ENCODE assay signal across 14 cellular contexts in the genomic region with DNA sequence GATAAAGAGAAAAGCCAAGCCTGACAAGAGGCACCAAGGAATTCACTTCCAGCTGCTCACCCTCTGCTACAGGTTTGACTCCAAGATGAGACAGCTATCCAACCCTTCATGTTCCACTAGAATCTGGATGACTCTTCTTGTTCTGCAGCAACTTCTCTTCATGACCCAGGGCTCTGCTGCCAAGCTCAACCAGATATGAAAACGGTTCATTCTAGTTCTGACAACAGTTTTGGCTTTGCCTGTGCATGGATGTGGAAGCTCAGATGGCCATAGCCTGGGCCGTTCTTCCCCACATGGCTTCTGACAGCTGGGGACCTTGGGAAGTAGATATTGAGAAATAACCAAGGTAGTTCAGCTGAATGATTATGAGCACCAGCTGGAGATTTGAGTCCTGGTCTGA. TPM values are rescaled to one million over a fixed set of nuclear protein-coding genes. Genes with fewer than 3 reads are reported as not detected.
DNase-seq lines count a peak whose midpoint lies in the region; ATAC-seq, FAIRE-seq and TF ChIP-seq lines count a peak whose summit lies in the region.
"Had no signal": no experiment of that assay in that cellular context is flagged by ENCODE, and none has a peak within 500 bp of the region (broad histone marks: within the 10 kb centered on the region; RNA-seq: fewer than 3 reads in every experiment).

No MANE protein-coding gene starts in this region.

- H3K36me3 Mint-ChIP-seq in progenitor cell of endocrine pancreas (ENCODE audit: insufficient read depth) = peaks cover 6% of the 10 kb centered on the region
- peaks cover 42% of the 10 kb centered on the region for H3K36me3 Mint-ChIP-seq in activated naive CD4-positive, alpha-beta T cell treated with anti-CD3 and anti-CD28 coated beads, Interleukin-2, amount 10 ng/mL, durations not matched to agents 7 days and 5 days

- SMC1A ChIA-PET in GM12878 (lab: Charles Lee; ENCODE audit: uncharacterized antibody, unreplicated experiment) = interaction anchor here (1.1 to 2.3 kb wide), 2 partner anchors 14 to 86 kb away, joined by 3 to 12 read pairs; partner anchors contain the start of genes PI4KB and PSMB4

- H3K27me3 ChIP-seq in SK-N-SH (ENCODE audit: insufficient read depth) (no peaks in the 10 kb centered on the region), GM12878 (replicated peaks in 1 of 2; ENCODE audit: control insufficient read depth in 2 of 2, insufficient read depth in 2 of 2, low read length in 1 of 2) (no peaks in the 10 kb centered on the region), right atrium auricular region (no peaks in the 10 kb centered on the region)

- H3K4me1 Mint-ChIP-seq in progenitor cell of endocrine pancreas (ENCODE audit: low read depth) = peaks cover 3% of the 10 kb centered on the region
- peaks cover 19% of the 10 kb centered on the region for H3K4me1 Mint-ChIP-seq in activated naive CD4-positive, alpha-beta T cell treated with anti-CD3 and anti-CD28 coated beads, Interleukin-2, amount 10 ng/mL, durations not matched to agents 7 days and 5 days

- intact Hi-C loops in GM12878 (cut with micrococcal nuclease; ENCODE audit: unreplicated experiment) = no loop called here

- H3K4me3 ChIP-seq in SK-N-SH (ENCODE audit: low read depth in 2 of 2, low read length in 1 of 2) (no peak overlapping the region), GM12878 (no peak overlapping the region), right atrium auricular region (no peak overlapping the region)

- WGBS in SK-N-SH (ENCODE audit: low lambda C conversion rate) = 48% methylated on average over 2 of the region's 2 CpGs
- 66% methylated on average over 2 of the region's 2 CpGs for WGBS in GM12878 (ENCODE audit: insufficient coverage, insufficient replicate concordance, low lambda C conversion rate, missing lambda C conversion rate)

- RAD21 ChIA-PET in GM12878 (lab: Charles Lee; ENCODE audit: unreplicated experiment) = interaction anchor here (1.8 kb wide), 1 partner anchor 27 kb away, joined by 4 read pairs; no protein-coding TSS in a partner anchor

- H3K4me2 ChIP-seq in SK-N-SH (peak overlapping the region; percentile 66), GM12878 (ENCODE audit: control insufficient read depth, insufficient read depth) (no peak overlapping the region)

- H3K79me2 ChIP-seq in SK-N-SH (ENCODE audit: insufficient read depth) (peaks cover 46% of the 10 kb centered on the region; the same call in 1 of the 2 replicates), GM12878 (ENCODE audit: control insufficient read depth, insufficient read depth, low read length) (no peaks in the 10 kb centered on the region)

- no peak for DNase-seq in SK-N-SH
- no peak for DNase-seq in GM12878 (ENCODE audit: low read depth, low spot score)
- no peak for DNase-seq in right atrium auricular region (ENCODE audit: low spot score)
- peak; percentile 57 for DNase-seq in superior temporal gyrus (ENCODE audit: extremely low spot score)
- no peak for DNase-seq in progenitor cell of endocrine pancreas (ENCODE audit: low spot score, unreplicated experiment)
- DNase-seq in activated naive CD4-positive, alpha-beta T cell treated with anti-CD3 and anti-CD28 coated beads, Interleukin-2, amount 10 ng/mL, durations not matched to agents 7 days and 5 days = no peak
- DNase-seq in OCI-M1 (lab: John Stamatoyannopoulos, UW) = no peak
- DNase-seq: NCI-H146, T-helper 2 cell had no signal

- H3K4me1 ChIP-seq in SK-N-SH (ENCODE audit: control insufficient read depth in 1 of 2, insufficient read depth in 2 of 2, low read depth in 1 of 2, low read length in 1 of 2) = peaks cover 27 to 44% of the 10 kb centered on the region in 2 experiments
- no peaks in the 10 kb centered on the region for H3K4me1 ChIP-seq in GM12878 (ENCODE audit: control insufficient read depth, insufficient read depth, low read length)
- H3K4me1 ChIP-seq in right atrium auricular region = peaks cover 0 to 77% of the 10 kb centered on the region in 2 donors

- POLR2A ChIA-PET in SK-N-SH (lab: Yijun Ruan, JAX) = interaction anchor here (0.8 kb wide), 1 partner anchor 10 kb away, joined by 3 read pairs; no protein-coding TSS in a partner anchor
- POLR2A ChIA-PET in GM12878 (lab: Charles Lee) = interaction anchor here (0.5 to 4.8 kb wide), 4 partner anchors 14 to 464 kb away, joined by 3 to 19 read pairs (median 6); partner anchors contain the start of gene PI4KB

- CTCF ChIA-PET in SK-N-SH (lab: Yijun Ruan, JAX) (interaction anchor here (0.6 to 15.1 kb wide), 4 partner anchors 11 to 74 kb away, joined by 3 to 309 read pairs (median 23); no protein-coding TSS in a partner anchor), GM12878 (lab: Yijun Ruan, JAX) (interaction anchor here (0.7 to 2.8 kb wide), 2 partner anchors 12 to 27 kb away, joined by 3 to 10 read pairs; no protein-coding TSS in a partner anchor)
- CTCF ChIA-PET in activated naive CD4-positive, alpha-beta T cell treated with anti-CD3 and anti-CD28 coated beads, Interleukin-2, amount 10 ng/mL, durations not matched to agents 7 days and 5 days (lab: Charles Lee) = interaction anchor here (1.7 to 4.7 kb wide), 3 partner anchors 13 to 26 kb away, joined by 5 to 40 read pairs (median 39); partner anchors contain the start of gene PI4KB

- in situ Hi-C loops in GM12878 (cut with MboI) = no loop called here

- TF ChIP-seq RAD21 in SK-N-SH (IDR thresholded peaks at IDR 0.05; ENCODE audit: low read length) = no peak
- TF ChIP-seq RAD21 in GM12878 (IDR thresholded peaks at IDR 0.05; ENCODE audit: insufficient read depth, low read depth, low read length) = no peak

- TSS peak; percentile 6 for BruUV-seq in GM12878 (replicated peaks; lab: Mats Ljungman, UMichigan)

- H3K9ac ChIP-seq in SK-N-SH (no peak overlapping the region), GM12878 (ENCODE audit: control insufficient read depth, insufficient read depth, low read length) (no peak overlapping the region)

- H3K9me2 ChIP-seq in SK-N-SH = no peaks in the 10 kb centered on the region

- TF ChIP-seq EP300 in SK-N-SH (IDR thresholded peaks at IDR 0.05; ENCODE audit: borderline replicate concordance in 1 of 2, low read depth in 1 of 2, low read length in 1 of 2) (no peak), GM12878 (IDR thresholded peaks at IDR 0.05; ENCODE audit: borderline replicate concordance in 1 of 2, control insufficient read depth in 1 of 2, low read depth in 2 of 2, low read length in 2 of 2) (no peak)

- no peak for FAIRE-seq in GM12878 (lab: Jason Lieb, UNC)
- FAIRE-seq: islet of Langerhans had no signal

- H4K20me1 ChIP-seq in SK-N-SH (ENCODE audit: insufficient read depth) = peaks cover 14% of the 10 kb centered on the region
- H4K20me1 ChIP-seq in GM12878 (ENCODE audit: control insufficient read depth, insufficient read depth) = 0 out of 2 replicates have a peak, but pooled peaks cover 2% of the 10 kb centered on the region

- H3K4me3 Mint-ChIP-seq in progenitor cell of endocrine pancreas (ENCODE audit: low read depth) = no peak overlapping the region
- H3K4me3 Mint-ChIP-seq in activated naive CD4-positive, alpha-beta T cell treated with anti-CD3 and anti-CD28 coated beads, Interleukin-2, amount 10 ng/mL, durations not matched to agents 7 days and 5 days = no peak overlapping the region
- H3K4me3 Mint-ChIP-seq: neural crest cell had no signal

- peaks cover 27 to 44% of the 10 kb centered on the region in 2 experiments for H3K36me3 ChIP-seq in SK-N-SH (replicated peaks in 1 of 2; ENCODE audit: control insufficient read depth in 1 of 2, insufficient read depth in 2 of 2, low read length in 1 of 2)
- H3K36me3 ChIP-seq in GM12878 (ENCODE audit: control insufficient read depth in 2 of 2, insufficient read depth in 2 of 2, low read length in 1 of 2) = peaks cover 10 to 37% of the 10 kb centered on the region in 2 experiments
- peaks cover 37% of the 10 kb centered on the region for H3K36me3 ChIP-seq in right atrium auricular region

- H3K9me3 ChIP-seq in SK-N-SH (no peaks in the 10 kb centered on the region), GM12878 (replicated peaks; ENCODE audit: control insufficient read depth, insufficient read depth, low read length) (no peaks in the 10 kb centered on the region), right atrium auricular region (no peaks in the 10 kb centered on the region)

- H3K27ac ChIP-seq in SK-N-SH (ENCODE audit: low read depth in 2 of 2, low read length in 1 of 2) (peak overlapping the region; percentile 44 to 90; a peak in 3 of 4 replicates), GM12878 (ENCODE audit: control insufficient read depth, insufficient read depth) (no peak overlapping the region), right atrium auricular region (peak overlapping the region; percentile 44 to 93)
- H3K27ac ChIP-seq: 22Rv1 had no signal

- ATAC-seq in SK-N-SH treated with all-trans-retinoic acid at 6 μM for 48 hours (no peak), GM12878 (no peak)

- no peak for TF ChIP-seq POLR2A in GM12878 (IDR thresholded peaks at IDR 0.05; ENCODE audit: low read depth, low read length)

- no peak for TF ChIP-seq CTCF in SK-N-SH (IDR thresholded peaks at IDR 0.05)
- no peak for TF ChIP-seq CTCF in GM12878 (IDR thresholded peaks at IDR 0.05 in 2 of 3, conservative IDR thresholded peaks at IDR 0.05 in 1 of 3; ENCODE audit: control insufficient read depth in 2 of 3, extremely low read depth in 1 of 3, insufficient read depth in 1 of 3, low read depth in 3 of 3, low read length in 3 of 3)
- no peak for TF ChIP-seq CTCF in right atrium auricular region (IDR thresholded peaks at IDR 0.05)
- TF ChIP-seq CTCF in progenitor cell of endocrine pancreas (IDR thresholded peaks at IDR 0.05; ENCODE audit: unreplicated experiment) = no peak

- no peak overlapping the region for H3K27ac Mint-ChIP-seq in progenitor cell of endocrine pancreas
- no peak overlapping the region for H3K27ac Mint-ChIP-seq in activated naive CD4-positive, alpha-beta T cell treated with anti-CD3 and anti-CD28 coated beads, Interleukin-2, amount 10 ng/mL, durations not matched to agents 7 days and 5 days

- no peaks in the 10 kb centered on the region for H3K27me3 Mint-ChIP-seq in progenitor cell of endocrine pancreas
- no peaks in the 10 kb centered on the region for H3K27me3 Mint-ChIP-seq in activated naive CD4-positive, alpha-beta T cell treated with anti-CD3 and anti-CD28 coated beads, Interleukin-2, amount 10 ng/mL, durations not matched to agents 7 days and 5 days

- H3K9me3 Mint-ChIP-seq in progenitor cell of endocrine pancreas (ENCODE audit: low read depth) = no peaks in the 10 kb centered on the region
- no peaks in the 10 kb centered on the region for H3K9me3 Mint-ChIP-seq in activated naive CD4-positive, alpha-beta T cell treated with anti-CD3 and anti-CD28 coated beads, Interleukin-2, amount 10 ng/mL, durations not matched to agents 7 days and 5 days
- H3K9me3 Mint-ChIP-seq: neural crest cell had no signal

- peaks cover 40% of the 10 kb centered on the region for H3F3A ChIP-seq in SK-N-SH (replicated peaks; ENCODE audit: insufficient read depth)

- H2AFZ ChIP-seq in SK-N-SH (ENCODE audit: low read depth) (no peak overlapping the region), GM12878 (ENCODE audit: control insufficient read depth, low read depth, low read length) (no peak overlapping the region)

RNA-seq across cellular contexts. Expression of gene PI4KB, which starts 13.7 kb away (rescaled TPM):
- polyA plus RNA-seq in SK-N-SH (2012; rRNA removed) (62.9 and 76.6 TPM in 2 replicates), GM12878 (2011; rRNA removed) (58.8 and 88.3 TPM in 2 replicates), GM12878 (2014; fragmentation: Illumina TruSeq; extraction: Trizol) (44.1 and 52.2 TPM in 2 replicates), GM12878 (2014; fragmentation: Nextera tagmentation; extraction: Ambion mirVana) (1 to 10 TPM; 3.3 to 7.2 TPM), GM12878 (2014; rRNA removed) (62.9 and 72.2 TPM in 2 replicates), GM12878 (2016; fragmentation: Nextera tagmentation; extraction: Ambion mirVana) (10 to 100 TPM; 51.2 to 53.1 TPM)
- polyA plus RNA-seq in SK-N-SH (2012; cell fraction: cytosol; rRNA removed) = 37.1 and 54.0 TPM in 2 replicates
- 90.1 and 105 TPM in 2 replicates for polyA plus RNA-seq in SK-N-SH (2012; cell fraction: nucleus; rRNA removed)
- total RNA-seq in GM12878 (2013; cell fraction: nucleolus; rRNA removed) = 68.9 and 69.2 TPM in 2 replicates
- total RNA-seq in GM12878 (2014; rRNA removed) (46.3 and 50.0 TPM in 2 replicates), GM12878 (2014; rRNA removed; fragmentation: Illumina TruSeq; extraction: Trizol) (27.0 and 27.6 TPM in 2 replicates), GM12878 (2021) (56.8 and 58.5 TPM in 2 replicates), right atrium auricular region (10 to 100 TPM; 46.5 to 61.8 TPM), progenitor cell of endocrine pancreas (52.1 and 55.1 TPM in 2 replicates)
- polyA plus RNA-seq in GM12878 (2011; ENCODE audit: low read depth) = 29.3 TPM
- 103 and 113 TPM in 2 replicates for polyA plus RNA-seq in GM12878 (2011; cell fraction: cytosol; rRNA removed)
- 151 and 222 TPM in 2 replicates for polyA plus RNA-seq in GM12878 (2011; cell fraction: nucleus; rRNA removed)
- polyA plus RNA-seq in GM12878 (2012) = 37.7 and 45.0 TPM in 2 replicates
- 150 and 166 TPM in 2 replicates for polyA minus RNA-seq in GM12878 (2011; rRNA and poly(A)+ RNA removed)
- polyA minus RNA-seq in GM12878 (2011; cell fraction: cytosol; rRNA and poly(A)+ RNA removed) = 32.1 and 33.4 TPM in 2 replicates
- 40.0 and 60.0 TPM in 2 replicates for polyA minus RNA-seq in GM12878 (2011; cell fraction: nucleus; rRNA and poly(A)+ RNA removed)

RNA-seq across cellular contexts. Expression of gene ZNF687, which starts 31.4 kb away (rescaled TPM):
- polyA plus RNA-seq in SK-N-SH (2012; rRNA removed) = 14.6 and 15.8 TPM in 2 replicates
- 3.9 and 6.8 TPM in 2 replicates for polyA plus RNA-seq in SK-N-SH (2012; cell fraction: cytosol; rRNA removed)
- polyA plus RNA-seq in SK-N-SH (2012; cell fraction: nucleus; rRNA removed) = 23.5 and 29.2 TPM in 2 replicates
- total RNA-seq in GM12878 (2013; cell fraction: nucleolus; rRNA removed) = 43.2 and 52.7 TPM in 2 replicates
- 18.0 and 18.8 TPM in 2 replicates for total RNA-seq in GM12878 (2014; rRNA removed)
- 9.9 and 11.0 TPM in 2 replicates for total RNA-seq in GM12878 (2014; rRNA removed; fragmentation: Illumina TruSeq; extraction: Trizol)
- total RNA-seq in GM12878 (2021) = 30.9 and 34.1 TPM in 2 replicates
- polyA plus RNA-seq in GM12878 (2011; ENCODE audit: low read depth) = 11.2 TPM
- polyA plus RNA-seq in GM12878 (2011; rRNA removed) = 7.2 and 17.8 TPM in 2 replicates
- polyA plus RNA-seq in GM12878 (2011; cell fraction: cytosol; rRNA removed) = 24.8 and 30.1 TPM in 2 replicates
- polyA plus RNA-seq in GM12878 (2011; cell fraction: nucleus; rRNA removed) = 62.8 and 68.6 TPM in 2 replicates
- 17.1 and 25.4 TPM in 2 replicates for polyA plus RNA-seq in GM12878 (2012)
- 3.7 and 8.9 TPM in 2 replicates for polyA plus RNA-seq in GM12878 (2014; fragmentation: Illumina TruSeq; extraction: Trizol)
- under 1 TPM; 0.08 to 0.51 TPM for polyA plus RNA-seq in GM12878 (2014; fragmentation: Nextera tagmentation; extraction: Ambion mirVana)
- 17.3 and 18.9 TPM in 2 replicates for polyA plus RNA-seq in GM12878 (2014; rRNA removed)
- 1 to 10 TPM; 4.9 to 5.5 TPM for polyA plus RNA-seq in GM12878 (2016; fragmentation: Nextera tagmentation; extraction: Ambion mirVana)
- 34.8 and 58.8 TPM in 2 replicates for polyA minus RNA-seq in GM12878 (2011; rRNA and poly(A)+ RNA removed)
- polyA minus RNA-seq in GM12878 (2011; cell fraction: cytosol; rRNA and poly(A)+ RNA removed) = 15.6 and 23.5 TPM in 2 replicates
- polyA minus RNA-seq in GM12878 (2011; cell fraction: nucleus; rRNA and poly(A)+ RNA removed) = 42.0 and 67.8 TPM in 2 replicates
- total RNA-seq in right atrium auricular region = 10 to 100 TPM; 12.9 to 26.3 TPM
- total RNA-seq in progenitor cell of endocrine pancreas = 43.0 and 45.0 TPM in 2 replicates

RNA-seq across cellular contexts. Expression of gene RFX5, which starts 33.6 kb away (rescaled TPM):
- polyA plus RNA-seq in SK-N-SH (2012; rRNA removed) (29.1 and 49.0 TPM in 2 replicates), GM12878 (2011; rRNA removed) (128 and 155 TPM in 2 replicates), GM12878 (2014; fragmentation: Illumina TruSeq; extraction: Trizol) (198 and 209 TPM in 2 replicates), GM12878 (2014; fragmentation: Nextera tagmentation; extraction: Ambion mirVana) (10 to 100 TPM; 14.1 to 18.4 TPM), GM12878 (2014; rRNA removed) (129 and 134 TPM in 2 replicates), GM12878 (2016; fragmentation: Nextera tagmentation; extraction: Ambion mirVana) (10 to 100 TPM; 76.1 to 82.3 TPM)
- polyA plus RNA-seq in SK-N-SH (2012; cell fraction: cytosol; rRNA removed) = 31.1 and 32.7 TPM in 2 replicates
- 70.3 and 111 TPM in 2 replicates for polyA plus RNA-seq in SK-N-SH (2012; cell fraction: nucleus; rRNA removed)
- total RNA-seq in GM12878 (2013; cell fraction: nucleolus; rRNA removed) = 130 and 156 TPM in 2 replicates
- total RNA-seq in GM12878 (2014; rRNA removed) (119 and 129 TPM in 2 replicates), GM12878 (2014; rRNA removed; fragmentation: Illumina TruSeq; extraction: Trizol) (136 and 138 TPM in 2 replicates), GM12878 (2021) (119 and 138 TPM in 2 replicates), right atrium auricular region (10 to 100 TPM; 17.9 to 20.2 TPM), progenitor cell of endocrine pancreas (96.0 and 97.5 TPM in 2 replicates)
- polyA plus RNA-seq in GM12878 (2011; ENCODE audit: low read depth) = 102 TPM
- 101 and 106 TPM in 2 replicates for polyA plus RNA-seq in GM12878 (2011; cell fraction: cytosol; rRNA removed)
- polyA plus RNA-seq in GM12878 (2011; cell fraction: nucleus; rRNA removed) = 201 and 290 TPM in 2 replicates
- polyA plus RNA-seq in GM12878 (2012) = 81.1 and 81.7 TPM in 2 replicates
- 125 and 136 TPM in 2 replicates for polyA minus RNA-seq in GM12878 (2011; rRNA and poly(A)+ RNA removed)
- polyA minus RNA-seq in GM12878 (2011; cell fraction: cytosol; rRNA and poly(A)+ RNA removed) = 56.4 and 58.2 TPM in 2 replicates
- polyA minus RNA-seq in GM12878 (2011; cell fraction: nucleus; rRNA and poly(A)+ RNA removed) = 58.4 and 69.9 TPM in 2 replicates

RNA-seq across cellular contexts. Expression of gene PSMD4, which starts 59.0 kb away (rescaled TPM):
- 419 and 518 TPM in 2 replicates for polyA plus RNA-seq in SK-N-SH (2012; rRNA removed)
- 388 and 427 TPM in 2 replicates for polyA plus RNA-seq in SK-N-SH (2012; cell fraction: cytosol; rRNA removed)
- polyA plus RNA-seq in SK-N-SH (2012; cell fraction: nucleus; rRNA removed) = 294 and 298 TPM in 2 replicates
- 46.4 and 48.2 TPM in 2 replicates for total RNA-seq in GM12878 (2013; cell fraction: nucleolus; rRNA removed)
- total RNA-seq in GM12878 (2014; rRNA removed) = 167 and 169 TPM in 2 replicates
- total RNA-seq in GM12878 (2014; rRNA removed; fragmentation: Illumina TruSeq; extraction: Trizol) = 201 and 209 TPM in 2 replicates
- total RNA-seq in GM12878 (2021) = 179 and 186 TPM in 2 replicates
- 113 TPM for polyA plus RNA-seq in GM12878 (2011; ENCODE audit: low read depth)
- polyA plus RNA-seq in GM12878 (2011; rRNA removed) = 221 and 241 TPM in 2 replicates
- 264 and 310 TPM in 2 replicates for polyA plus RNA-seq in GM12878 (2011; cell fraction: cytosol; rRNA removed)
- 130 and 154 TPM in 2 replicates for polyA plus RNA-seq in GM12878 (2011; cell fraction: nucleus; rRNA removed)
- 143 and 169 TPM in 2 replicates for polyA plus RNA-seq in GM12878 (2012)
- polyA plus RNA-seq in GM12878 (2014; fragmentation: Illumina TruSeq; extraction: Trizol) = 145 and 174 TPM in 2 replicates
- polyA plus RNA-seq in GM12878 (2014; fragmentation: Nextera tagmentation; extraction: Ambion mirVana) = 100 to 1,000 TPM; 129 to 190 TPM
- polyA plus RNA-seq in GM12878 (2014; rRNA removed) = 165 and 182 TPM in 2 replicates
- 100 to 1,000 TPM; 264 to 281 TPM for polyA plus RNA-seq in GM12878 (2016; fragmentation: Nextera tagmentation; extraction: Ambion mirVana)
- 211 and 229 TPM in 2 replicates for polyA minus RNA-seq in GM12878 (2011; rRNA and poly(A)+ RNA removed)
- 48.0 and 71.5 TPM in 2 replicates for polyA minus RNA-seq in GM12878 (2011; cell fraction: cytosol; rRNA and poly(A)+ RNA removed)
- 26.8 and 47.2 TPM in 2 replicates for polyA minus RNA-seq in GM12878 (2011; cell fraction: nucleus; rRNA and poly(A)+ RNA removed)
- total RNA-seq in right atrium auricular region = 100 to 1,000 TPM; 109 to 157 TPM
- 163 and 177 TPM in 2 replicates for total RNA-seq in progenitor cell of endocrine pancreas

RNA-seq across cellular contexts. Expression of gene SELENBP1, which starts 59.0 kb away (rescaled TPM):
- polyA plus RNA-seq in SK-N-SH (2012; rRNA removed) (0.11 and 0.16 TPM in 2 replicates), GM12878 (2011; rRNA removed) (not detected in 2 replicates), GM12878 (2014; fragmentation: Illumina TruSeq; extraction: Trizol) (not detected in 2 replicates), GM12878 (2014; fragmentation: Nextera tagmentation; extraction: Ambion mirVana) (not detected), GM12878 (2014; rRNA removed) (not detected in 2 replicates), GM12878 (2016; fragmentation: Nextera tagmentation; extraction: Ambion mirVana) (not detected)
- polyA plus RNA-seq in SK-N-SH (2012; cell fraction: cytosol; rRNA removed) = 0.12 and 0.17 TPM in 2 replicates
- 0.30 and 0.35 TPM in 2 replicates for polyA plus RNA-seq in SK-N-SH (2012; cell fraction: nucleus; rRNA removed)
- not detected in 2 replicates for total RNA-seq in GM12878 (2013; cell fraction: nucleolus; rRNA removed)
- total RNA-seq in GM12878 (2014; rRNA removed) (not detected in 2 replicates), GM12878 (2014; rRNA removed; fragmentation: Illumina TruSeq; extraction: Trizol) (not detected in 2 replicates), GM12878 (2021) (0.41 and 0.45 TPM in 2 replicates), right atrium auricular region (10 to 100 TPM; 41.7 to 43.6 TPM), progenitor cell of endocrine pancreas (56.2 and 57.0 TPM in 2 replicates)
- not detected for polyA plus RNA-seq in GM12878 (2011; ENCODE audit: low read depth)
- not detected in 2 replicates for polyA plus RNA-seq in GM12878 (2011; cell fraction: cytosol; rRNA removed)
- 0.13 and 0.20 TPM in 2 replicates for polyA plus RNA-seq in GM12878 (2011; cell fraction: nucleus; rRNA removed)
- not detected in 2 replicates for polyA plus RNA-seq in GM12878 (2012)
- not detected in 2 replicates for polyA minus RNA-seq in GM12878 (2011; rRNA and poly(A)+ RNA removed)
- 1.7 TPM in 1 of 2 replicates, not detected in the other for polyA minus RNA-seq in GM12878 (2011; cell fraction: cytosol; rRNA and poly(A)+ RNA removed)
- not detected in 2 replicates for polyA minus RNA-seq in GM12878 (2011; cell fraction: nucleus; rRNA and poly(A)+ RNA removed)
- total RNA-seq: activated CD8-positive, alpha-beta memory T cell treated with anti-CD3 and anti-CD28 coated beads for 36 hours had no signal
